29 cellular contexts compared by ENCODE assay signal in the genomic region with DNA sequence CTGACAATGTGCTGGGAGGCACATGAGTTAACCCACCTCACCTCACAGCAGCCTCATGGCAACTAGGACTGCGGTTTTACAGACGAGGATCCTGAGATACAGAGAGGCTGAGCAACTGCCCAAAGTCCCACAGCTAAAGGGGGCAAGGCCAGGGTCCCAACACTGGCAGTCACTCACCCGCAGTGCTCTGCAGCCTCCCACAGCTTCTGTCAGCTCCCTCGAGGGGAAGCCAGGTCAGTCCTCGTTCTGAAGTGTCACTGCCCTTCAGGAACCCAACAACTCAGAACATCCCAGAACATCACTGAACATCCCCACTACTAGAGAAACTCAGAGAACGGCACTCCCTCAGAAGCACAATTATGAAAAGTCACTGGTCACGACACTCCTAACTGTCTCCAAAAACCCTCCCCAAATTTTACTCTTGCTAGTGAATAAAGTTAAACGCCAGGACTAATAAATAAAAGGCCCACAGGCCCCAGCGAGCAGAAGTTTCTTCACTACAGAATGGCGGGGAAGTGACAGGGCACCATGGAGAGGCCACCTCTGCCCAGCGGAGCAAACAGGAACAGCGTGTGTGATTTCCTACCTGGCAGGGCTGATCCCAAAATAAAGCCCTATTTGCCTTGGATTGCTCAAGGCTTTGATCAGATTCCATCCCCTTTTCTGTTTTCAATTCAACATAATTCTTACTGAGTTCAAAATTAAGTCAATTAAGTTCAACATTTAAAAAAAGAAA.
"Had no signal": no experiment of that assay in that cellular context is flagged by ENCODE, and none has a peak within 500 bp of the region (broad histone marks: within the 10 kb centered on the region; RNA-seq: fewer than 3 reads in every experiment).

No MANE protein-coding gene starts in this region.

- H3K27me3 ChIP-seq: adrenal gland, SJSA1 had no signal

- H3K36me3 Mint-ChIP-seq: activated CD4-positive, alpha-beta memory T cell treated with anti-CD3 and anti-CD28 coated beads for 36 hours; activated naive CD4-positive, alpha-beta T cell treated with anti-CD3 and anti-CD28 coated beads, Interleukin-2, amount 50 U/mL, for 72 hours; WTC11 had no signal

- H3K27ac Mint-ChIP-seq: activated CD4-positive, alpha-beta memory T cell treated with anti-CD3 and anti-CD28 coated beads for 36 hours; activated CD4-positive, alpha-beta T cell treated with anti-CD3 and anti-CD28 coated beads for 36 hours; activated CD4-positive, alpha-beta T cell treated with anti-CD3 and anti-CD28 coated beads, Interleukin-2, amount 10 ng/mL, durations not matched to agents 7 days and 5 days; activated naive CD4-positive, alpha-beta T cell treated with anti-CD3 and anti-CD28 coated beads for 36 hours; activated naive CD4-positive, alpha-beta T cell treated with anti-CD3 and anti-CD28 coated beads, Interleukin-2, amount 50 U/mL, for 72 hours; activated T-helper 1 cell treated with anti-CD3 and anti-CD28 coated beads, Interleukin-12 subunit alpha, Interleukin-12 subunit beta, Interleukin-2, Interleukin-4 antibody, amounts not matched to agents 30 ng/mL and 10 ng/mL and 1 ng/mL, durations not matched to agents 14 hours and 24 hours and 36 hours; T-helper 1 cell treated with Interleukin-12 subunit alpha and Interleukin-12 subunit beta and Interleukin-4 antibody, amounts not matched to agents 30 μg/mL and 1 μg/mL, for 36 hours; T-helper 2 cell treated with Interferon-gamma antibody and Interleukin-4, amounts not matched to agents 5 μg/mL and 100 μg/mL, for 36 hours; WTC11 had no signal

- H3K4me1 ChIP-seq: SJSA1 had no signal

- ATAC-seq: activated CD4-positive, alpha-beta T cell treated with anti-CD3 and anti-CD28 coated beads for 36 hours; activated CD4-positive, CD25-positive, alpha-beta regulatory T cell treated with anti-CD3 and anti-CD28 coated beads, Interleukin-2, amount 50 U/mL, for 24 hours; activated naive CD4-positive, alpha-beta T cell treated with anti-CD3 and anti-CD28 coated beads, Interleukin-2, amount 50 U/mL, for 72 hours; activated T-cell treated with anti-CD3 and anti-CD28 coated beads, Interleukin-2, amount 50 U/mL, for 4 hours; Panc1; WTC11 had no signal

- H3K27me3 Mint-ChIP-seq: activated CD4-positive, alpha-beta memory T cell treated with anti-CD3 and anti-CD28 coated beads for 36 hours; activated CD4-positive, alpha-beta T cell treated with anti-CD3 and anti-CD28 coated beads for 36 hours; brain had no signal

- H3K36me3 ChIP-seq: adrenal gland had no signal

- H3K9me3 Mint-ChIP-seq: activated CD4-positive, alpha-beta memory T cell treated with anti-CD3 and anti-CD28 coated beads for 36 hours; activated CD4-positive, alpha-beta T cell treated with anti-CD3 and anti-CD28 coated beads, Interleukin-2, amount 10 ng/mL, durations not matched to agents 7 days and 5 days; activated naive CD4-positive, alpha-beta T cell treated with anti-CD3 and anti-CD28 coated beads for 36 hours; activated naive CD4-positive, alpha-beta T cell treated with anti-CD3 and anti-CD28 coated beads, Interleukin-2, amount 50 U/mL, for 72 hours; activated T-cell treated with anti-CD3 and anti-CD28 coated beads, Interleukin-2, amount 50 U/mL, for 4 hours; activated T-helper 1 cell treated with anti-CD3 and anti-CD28 coated beads, Interleukin-12 subunit alpha, Interleukin-12 subunit beta, Interleukin-2, Interleukin-4 antibody, amounts not matched to agents 30 ng/mL and 10 ng/mL and 1 ng/mL, durations not matched to agents 14 hours and 24 hours and 36 hours; T-helper 1 cell treated with Interleukin-12 subunit alpha and Interleukin-12 subunit beta and Interleukin-4 antibody, amounts not matched to agents 30 μg/mL and 1 μg/mL, for 36 hours; T-helper 2 cell treated with Interferon-gamma antibody and Interleukin-4, amounts not matched to agents 5 μg/mL and 100 μg/mL, for 36 hours; WTC11 had no signal

- H3K4me1 Mint-ChIP-seq: activated CD4-positive, alpha-beta T cell treated with anti-CD3 and anti-CD28 coated beads for 36 hours; activated CD4-positive, alpha-beta T cell treated with anti-CD3 and anti-CD28 coated beads, Interleukin-2, amount 10 ng/mL, durations not matched to agents 7 days and 5 days; WTC11 had no signal

- H3K9ac ChIP-seq: SK-N-SH had no signal

- H3K4me3 ChIP-seq: adrenal gland, SJSA1 had no signal

- H3K9me3 ChIP-seq: adrenal gland, SJSA1, SK-N-SH had no signal

- H3K4me3 Mint-ChIP-seq: activated CD4-positive, alpha-beta memory T cell treated with anti-CD3 and anti-CD28 coated beads for 36 hours; activated CD4-positive, alpha-beta T cell treated with anti-CD3 and anti-CD28 coated beads for 36 hours; activated CD4-positive, alpha-beta T cell treated with anti-CD3 and anti-CD28 coated beads, Interleukin-2, amount 10 ng/mL, durations not matched to agents 7 days and 5 days; activated naive CD4-positive, alpha-beta T cell treated with anti-CD3 and anti-CD28 coated beads for 36 hours; activated T-cell treated with anti-CD3 and anti-CD28 coated beads, Interleukin-2, amount 50 U/mL, for 4 hours; activated T-helper 1 cell treated with anti-CD3 and anti-CD28 coated beads, Interleukin-12 subunit alpha, Interleukin-12 subunit beta, Interleukin-2, Interleukin-4 antibody, amounts not matched to agents 30 ng/mL and 10 ng/mL and 1 ng/mL, durations not matched to agents 14 hours and 24 hours and 36 hours; brain; T-helper 1 cell treated with Interleukin-12 subunit alpha and Interleukin-12 subunit beta and Interleukin-4 antibody, amounts not matched to agents 30 μg/mL and 1 μg/mL, for 36 hours; T-helper 2 cell treated with Interferon-gamma antibody and Interleukin-4, amounts not matched to agents 5 μg/mL and 100 μg/mL, for 36 hours; WTC11 had no signal

- DNase-seq: activated CD4-positive, alpha-beta memory T cell treated with anti-CD3 and anti-CD28 coated beads for 36 hours; activated CD4-positive, alpha-beta T cell treated with anti-CD3 and anti-CD28 coated beads for 36 hours; activated CD4-positive, alpha-beta T cell treated with anti-CD3 and anti-CD28 coated beads, Interleukin-2, amount 10 ng/mL, durations not matched to agents 7 days and 5 days; activated CD8-positive, alpha-beta memory T cell treated with anti-CD3 and anti-CD28 coated beads, Interleukin-2, amount 50 U/mL, for 4 hours; activated gamma-delta T cell treated with Interleukin-2 at 50 U/mL for 16 hours; activated naive CD4-positive, alpha-beta T cell treated with anti-CD3 and anti-CD28 coated beads for 36 hours; activated T-cell treated with anti-CD3 and anti-CD28 coated beads for 4 hours; activated T-cell treated with anti-CD3 and anti-CD28 coated beads, Interleukin-2, amount 50 U/mL, for 4 hours; adrenal gland; caudate nucleus; Karpas-422; NCI-H1105; NCI-H1417 treated with DMSO at 0.1 percent for 48 hours; NCI-H1694; NCI-H1930; NCI-H2081 treated with DMSO at 0.1 percent for 48 hours; NCI-H345; NCI-H524 treated with DMSO at 0.1 percent for 48 hours; SHP77; SK-N-SH had no signal

- H3K27ac ChIP-seq: SJSA1 had no signal
